In genomic region chr1:183470147-183470960, GRCh38 we compare ENCODE assay signal across 8 cellular contexts. TPM values are rescaled to one million over a fixed set of nuclear protein-coding genes. Genes with fewer than 3 reads are reported as not detected.
DNase-seq lines count a peak whose midpoint lies in the region; TF ChIP-seq lines count a peak whose summit lies in the region.

No MANE protein-coding gene starts in this region.

- H3K4me1 ChIP-seq in stomach smooth muscle (ENCODE audit: control insufficient read depth, insufficient read depth, low read length): peaks cover 8% of the 10 kb centered on the region

- peak overlapping the region; percentile 84 to 97 for H3K9ac ChIP-seq in stomach smooth muscle (ENCODE audit: low read length in 2 of 2)

- no peaks in the 10 kb centered on the region for H3K9me3 Mint-ChIP-seq in neural crest cell

- peak overlapping the region; percentile 93 for H3K27ac ChIP-seq in stomach smooth muscle (ENCODE audit: low read length)

- DNase-seq in DMS53 (lab: John Stamatoyannopoulos, UW) (peak; percentile 95), GOT3 (lab: John Stamatoyannopoulos, UW) (peak; percentile 19), MG63 (peak; percentile 86), SHP77 (lab: John Stamatoyannopoulos, UW) (peak; percentile 72 to 89), fibroblast of villous mesenchyme (ENCODE audit: low read depth) (peak; percentile 63), neural crest cell (ENCODE audit: low read depth, low spot score) (peak; percentile 69)
- DNase-seq in activated effector memory CD4-positive, alpha-beta T cell treated with anti-CD3 and anti-CD28 coated beads, Interleukin-2, amount 50 U/mL, for 16 hours: peak; percentile 96

- H3K4me3 ChIP-seq in MG63: peak overlapping the region; percentile 97
- peak overlapping the region; percentile 91 for H3K4me3 ChIP-seq in fibroblast of villous mesenchyme (ENCODE audit: low read depth, low read length)
- peak overlapping the region; percentile 76 to 90 for H3K4me3 ChIP-seq in stomach smooth muscle (ENCODE audit: low read length in 2 of 2)

- peaks cover 5% of the 10 kb centered on the region for H3K36me3 ChIP-seq in MG63
- no peaks in the 10 kb centered on the region for H3K36me3 ChIP-seq in stomach smooth muscle (ENCODE audit: control insufficient read depth in 2 of 2, insufficient read depth in 2 of 2, low read length in 2 of 2)

- H3K9me3 ChIP-seq in MG63 (no peaks in the 10 kb centered on the region), stomach smooth muscle (ENCODE audit: control insufficient read depth in 2 of 2, low read length in 2 of 2) (no peaks in the 10 kb centered on the region)

- TF ChIP-seq CTCF in fibroblast of villous mesenchyme (IDR thresholded peaks at IDR 0.05; ENCODE audit: insufficient read depth, low read depth, low read length) (peak; percentile 49), neural crest cell (conservative IDR thresholded peaks at IDR 0.05) (peak; percentile 58)

- H3K27ac Mint-ChIP-seq in neural crest cell (ENCODE audit: unreplicated experiment): peak overlapping the region; percentile 100

- peak overlapping the region; percentile 97 for H3K4me3 Mint-ChIP-seq in neural crest cell

- H3K36me3 Mint-ChIP-seq in neural crest cell (ENCODE audit: low read depth): no peaks in the 10 kb centered on the region

- H3K27me3 Mint-ChIP-seq in neural crest cell (ENCODE audit: low read depth): peaks cover 24% of the 10 kb centered on the region

- H3K27me3 ChIP-seq in MG63: no peaks in the 10 kb centered on the region; the same call in 1 of the 2 replicates
- H3K27me3 ChIP-seq in stomach smooth muscle (ENCODE audit: control insufficient read depth in 1 of 2, insufficient read depth in 2 of 2, low read length in 2 of 2): no peaks in the 10 kb centered on the region

- peaks cover 38% of the 10 kb centered on the region for H3K4me1 Mint-ChIP-seq in neural crest cell

RNA-seq across cellular contexts. Expression of gene SMG7, which starts 1.9 kb away (rescaled TPM):
- total RNA-seq in MG63 (2014; rRNA removed; shearing (Covaris generic); ENCODE audit: low replicate concordance): 28.2 and 86.2 TPM in 2 replicates
- total RNA-seq in fibroblast of villous mesenchyme: 22.9 and 36.7 TPM in 2 replicates
- 72.4 and 80.3 TPM in 2 replicates for total RNA-seq in neural crest cell

RNA-seq across cellular contexts. Expression of gene NMNAT2, which starts 52.2 kb away (rescaled TPM):
- total RNA-seq in MG63 (2014; rRNA removed; shearing (Covaris generic); ENCODE audit: low replicate concordance): 0.07 TPM in 1 of 2 replicates, not detected in the other
- total RNA-seq in fibroblast of villous mesenchyme: 1.3 and 3.9 TPM in 2 replicates
- total RNA-seq in neural crest cell: 3.2 and 4.5 TPM in 2 replicates

Comparison
In these comparisons a context has a peak if more than half of its experiments do, and no peak if none do; other contexts are left out.
1. Peak in every context shown above with its lines: DNase-seq, H3K4me3 ChIP-seq and H3K27ac ChIP-seq.
2. DNase-seq: peak in every context shown above with its lines; median percentile 96 in activated effector memory CD4-positive, alpha-beta T cell treated with anti-CD3 and anti-CD28 coated beads, Interleukin-2, amount 50 U/mL, for 16 hours; 95 in DMS53; 86 in MG63; 80 in SHP77; 69 in neural crest cell; 63 in fibroblast of villous mesenchyme; 19 in GOT3.